Comparison of ENCODE assay signal across 8 cellular contexts in genomic region chr17:31216053-31216751, GRCh38.
A peak's percentile ranks its signal among the peaks of the same experiment; 100 is the strongest.
DNase-seq lines count a peak whose midpoint lies in the region; ATAC-seq, FAIRE-seq and TF ChIP-seq lines count a peak whose summit lies in the region.

No MANE protein-coding gene starts in this region.

- H3K36me3 Mint-ChIP-seq in activated CD4-positive, alpha-beta memory T cell treated with anti-CD3 and anti-CD28 coated beads, Interleukin-2, amount 10 ng/mL, durations not matched to agents 7 days and 5 days (ENCODE audit: low read depth) = no peaks in the 10 kb centered on the region

- H3K23ac ChIP-seq in H1 (ENCODE audit: insufficient read length) (no peak overlapping the region), neuronal stem cell (ENCODE audit: low read depth, low read length, poor library complexity) (no peak overlapping the region)

- DNase-seq in BE2C = no peak
- DNase-seq in H7 = peak; percentile 13
- DNase-seq in NCI-H774 (lab: John Stamatoyannopoulos, UW) = peak; percentile 11
- no peak for DNase-seq in H1 (ENCODE audit: low read depth in 1 of 2, low spot score in 2 of 2)
- peak; percentile 12 for DNase-seq in neuronal stem cell (ENCODE audit: low spot score)
- no peak for DNase-seq in effector CD4-positive, alpha-beta T cell
- DNase-seq in activated CD4-positive, alpha-beta memory T cell treated with anti-CD3 and anti-CD28 coated beads, Interleukin-2, amount 10 ng/mL, durations not matched to agents 7 days and 5 days = no peak

- H4K91ac ChIP-seq in H1 (replicated peaks; ENCODE audit: insufficient read length, low read length) (no peak overlapping the region), neuronal stem cell (ENCODE audit: low read depth, low read length, poor library complexity) (no peak overlapping the region)

- H3K27me3 Mint-ChIP-seq in activated CD4-positive, alpha-beta memory T cell treated with anti-CD3 and anti-CD28 coated beads, Interleukin-2, amount 10 ng/mL, durations not matched to agents 7 days and 5 days = no peaks in the 10 kb centered on the region

- TF ChIP-seq EP300 in H1 (IDR thresholded peaks at IDR 0.05; ENCODE audit: borderline replicate concordance in 1 of 2, low read depth in 2 of 2, low read length in 2 of 2) = no peak

- peak; percentile 4; the same call in 1 of the 2 replicates for TF ChIP-seq CTCF in BE2C (IDR thresholded peaks at IDR 0.05; ENCODE audit: low read depth, low read length)
- peak in 2 of 3 experiments; percentile 10 to 33; a peak in 2 of 4 replicates for TF ChIP-seq CTCF in H1 (IDR thresholded peaks at IDR 0.05; ENCODE audit: control extremely low read depth in 1 of 3, insufficient read depth in 1 of 3, low read depth in 1 of 3, low read length in 3 of 3)

- H4K8ac ChIP-seq in H1 (ENCODE audit: extremely low read depth, insufficient read depth, low read length) (no peak overlapping the region), neuronal stem cell (ENCODE audit: low read depth, low read length) (no peak overlapping the region)

- H3K9ac ChIP-seq in H1 (replicated peaks in 1 of 4; ENCODE audit: extremely low read depth in 1 of 4, low read depth in 3 of 4, low read length in 3 of 4) (no peak overlapping the region), neuronal stem cell (ENCODE audit: low read depth, low read length, poor library complexity) (no peak overlapping the region)

- CTCF ChIA-PET in H1 (lab: Charles Lee; ENCODE audit: partially characterized antibody) = interaction anchor here (0.8 to 2.3 kb wide), 27 partner anchors 9 to 306 kb away, joined by 3 to 12 read pairs (median 4); no protein-coding TSS in a partner anchor
- CTCF ChIA-PET in activated CD4-positive, alpha-beta memory T cell treated with anti-CD3 and anti-CD28 coated beads, Interleukin-2, amount 10 ng/mL, durations not matched to agents 7 days and 5 days (lab: Charles Lee) = interaction anchor here (0.6 to 4.5 kb wide), 16 partner anchors 8 to 322 kb away, joined by 3 to 14 read pairs (median 4); partner anchors contain the start of gene RNF135

- no peaks in the 10 kb centered on the region for H3K36me3 ChIP-seq in BE2C
- H3K36me3 ChIP-seq in H7 (replicated peaks; ENCODE audit: control insufficient read depth, insufficient read depth, low read length) = no peaks in the 10 kb centered on the region; the same call in 1 of the 2 replicates
- H3K36me3 ChIP-seq in H1 (ENCODE audit: control insufficient read depth in 2 of 4, insufficient read depth in 4 of 4, low read length in 3 of 4) = peaks cover 0 to 3% (median 1%) of the 10 kb centered on the region in 4 experiments; a peak in 2 of 8 replicates
- peaks cover 4 to 70% of the 10 kb centered on the region in 2 donors for H3K36me3 ChIP-seq in neuronal stem cell (replicated peaks in 1 of 2; ENCODE audit: control insufficient read depth in 2 of 2, insufficient read depth in 2 of 2, low read length in 2 of 2)

- H3K14ac ChIP-seq in H1 (ENCODE audit: insufficient read length) (no peak overlapping the region), neuronal stem cell (ENCODE audit: low read length) (no peak overlapping the region)

- ATAC-seq in GM18517 (IDR thresholded peaks at IDR 0.05; ENCODE audit: unreplicated experiment) = no peak

- H3K27me3 ChIP-seq in BE2C (no peaks in the 10 kb centered on the region), H7 (ENCODE audit: control insufficient read depth, insufficient read depth, low read length) (no peaks in the 10 kb centered on the region), H1 (replicated peaks in 1 of 4; ENCODE audit: control insufficient read depth in 3 of 4, extremely low read depth in 1 of 4, insufficient read depth in 3 of 4, low read length in 3 of 4) (no peaks in the 10 kb centered on the region), neuronal stem cell (ENCODE audit: control insufficient read depth in 3 of 3, insufficient read depth in 3 of 3, low read depth in 1 of 3, low read length in 3 of 3) (no peaks in the 10 kb centered on the region)

- no peak overlapping the region for H3K27ac Mint-ChIP-seq in activated CD4-positive, alpha-beta memory T cell treated with anti-CD3 and anti-CD28 coated beads, Interleukin-2, amount 10 ng/mL, durations not matched to agents 7 days and 5 days

- no peaks in the 10 kb centered on the region for H3K9me3 ChIP-seq in BE2C
- no peaks in the 10 kb centered on the region for H3K9me3 ChIP-seq in H1 (ENCODE audit: insufficient read depth in 2 of 2, low read depth in 1 of 2, low read length in 1 of 2)
- H3K9me3 ChIP-seq in neuronal stem cell (replicated peaks in 1 of 2; ENCODE audit: control insufficient read depth in 2 of 2, insufficient read depth in 1 of 2, low read depth in 1 of 2, low read length in 2 of 2) = no peaks in the 10 kb centered on the region

- H3K79me1 ChIP-seq in H1 (ENCODE audit: low read depth, low read length) = no peaks in the 10 kb centered on the region
- peaks cover 2% of the 10 kb centered on the region for H3K79me1 ChIP-seq in neuronal stem cell (ENCODE audit: low read depth, low read length)

- no peaks in the 10 kb centered on the region for H3K4me1 ChIP-seq in BE2C
- H3K4me1 ChIP-seq in H1 (replicated peaks in 1 of 4; ENCODE audit: control insufficient read depth in 3 of 4, insufficient read depth in 4 of 4, low read length in 3 of 4) = no peaks in the 10 kb centered on the region
- no peaks in the 10 kb centered on the region for H3K4me1 ChIP-seq in neuronal stem cell (ENCODE audit: control insufficient read depth in 2 of 2, insufficient read depth in 1 of 2, low read depth in 1 of 2, low read length in 2 of 2)

- no peaks in the 10 kb centered on the region for H3K79me2 ChIP-seq in H1 (ENCODE audit: control insufficient read depth in 1 of 2, insufficient read depth in 2 of 2, low read length in 2 of 2)

- H3K27ac ChIP-seq in H1 (ENCODE audit: low read depth, low read length) = no peak overlapping the region
- H3K27ac ChIP-seq in neuronal stem cell (replicated peaks; ENCODE audit: low read length) = no peak overlapping the region

- H2AFZ ChIP-seq in H1 (ENCODE audit: low read length) (no peak overlapping the region), neuronal stem cell (ENCODE audit: low read length) (no peak overlapping the region)

- 62% methylated on average over 5 of the region's 5 CpGs; no CpG with 5 or more reads in 1 of the 2 experiments for WGBS in H1 (ENCODE audit: extremely low coverage in 1 of 2, insufficient coverage in 1 of 2, insufficient read length in 1 of 2, insufficient replicate concordance in 2 of 2, low coverage in 1 of 2, low lambda C conversion rate in 2 of 2, missing lambda C conversion rate in 1 of 2), 2 experiments
- WGBS in neuronal stem cell (ENCODE audit: extremely low coverage in 2 of 2, insufficient read length in 2 of 2, insufficient replicate concordance in 1 of 2), 2 donors = no CpG with 5 or more reads among the region's 5 CpGs

- H3K4ac ChIP-seq in H1 (replicated peaks; ENCODE audit: insufficient read length, low read depth, low read length) (no peak overlapping the region), neuronal stem cell (ENCODE audit: low read length) (no peak overlapping the region)

- H3K18ac ChIP-seq in H1 (ENCODE audit: extremely low read depth, low read length) = no peak overlapping the region
- H3K18ac ChIP-seq in neuronal stem cell (ENCODE audit: low read length) = no peak overlapping the region

- POLR2A ChIA-PET in H1 (lab: Charles Lee; ENCODE audit: partially characterized antibody) = no interaction called here
- POLR2A ChIA-PET in activated CD4-positive, alpha-beta memory T cell treated with anti-CD3 and anti-CD28 coated beads, Interleukin-2, amount 10 ng/mL, durations not matched to agents 7 days and 5 days (lab: Charles Lee) = interaction anchor here (0.7 kb wide), 1 partner anchor 310 kb away, joined by 3 read pairs; no protein-coding TSS in a partner anchor

- no peak for TF ChIP-seq POLR2A in H1 (IDR thresholded peaks at IDR 0.05; ENCODE audit: control extremely low read depth in 1 of 2, low read depth in 2 of 2, low read length in 2 of 2)

- H3K4me2 ChIP-seq in H1 (ENCODE audit: insufficient read depth in 1 of 2, low read depth in 2 of 2, low read length in 2 of 2) (no peak overlapping the region), neuronal stem cell (ENCODE audit: insufficient read depth, low read length, poor library complexity, severe bottlenecking) (no peak overlapping the region)

- no peak overlapping the region for H4K5ac ChIP-seq in H1 (ENCODE audit: insufficient read length, low read depth, low read length)

- H3K4me3 Mint-ChIP-seq in activated CD4-positive, alpha-beta memory T cell treated with anti-CD3 and anti-CD28 coated beads, Interleukin-2, amount 10 ng/mL, durations not matched to agents 7 days and 5 days = no peak overlapping the region

- H2BK120ac ChIP-seq in H1 (replicated peaks; ENCODE audit: low read depth, low read length) (no peak overlapping the region), neuronal stem cell (ENCODE audit: low read depth, low read length) (no peak overlapping the region)

- no peaks in the 10 kb centered on the region for H4K20me1 ChIP-seq in H1 (replicated peaks in 1 of 2; ENCODE audit: control insufficient read depth in 1 of 2, insufficient read depth in 2 of 2, low read length in 2 of 2)

- no peaks in the 10 kb centered on the region for H3K9me3 Mint-ChIP-seq in activated CD4-positive, alpha-beta memory T cell treated with anti-CD3 and anti-CD28 coated beads, Interleukin-2, amount 10 ng/mL, durations not matched to agents 7 days and 5 days

- peak; percentile 77 for FAIRE-seq in H1 (lab: Jason Lieb, UNC)

- no peak overlapping the region for H2BK5ac ChIP-seq in H1 (ENCODE audit: low read depth, low read length)
- H2BK5ac ChIP-seq in neuronal stem cell (ENCODE audit: low read length) = no peak overlapping the region

- H3K4me1 Mint-ChIP-seq in activated CD4-positive, alpha-beta memory T cell treated with anti-CD3 and anti-CD28 coated beads, Interleukin-2, amount 10 ng/mL, durations not matched to agents 7 days and 5 days = no peaks in the 10 kb centered on the region

- H2BK12ac ChIP-seq in H1 (ENCODE audit: low read depth, low read length) = no peak overlapping the region
- H2BK12ac ChIP-seq in neuronal stem cell (ENCODE audit: low read length) = no peak overlapping the region

- H3K4me3 ChIP-seq in BE2C (ENCODE audit: low read depth, low read length) (no peak overlapping the region), H7 (ENCODE audit: insufficient read depth, low read depth, low read length) (no peak overlapping the region), H1 (ENCODE audit: extremely low read depth in 1 of 4, insufficient read depth in 2 of 4, low read depth in 3 of 4, low read length in 4 of 4) (no peak overlapping the region), neuronal stem cell (ENCODE audit: low read length in 2 of 2) (no peak overlapping the region)

- H2BK20ac ChIP-seq in H1 (ENCODE audit: low read length) = no peak overlapping the region

- no peak overlapping the region for H3K56ac ChIP-seq in H1 (replicated peaks; ENCODE audit: insufficient read length, low read depth, low read length)

- no peak overlapping the region for H2BK15ac ChIP-seq in H1 (ENCODE audit: low read length)
- no peak overlapping the region for H2BK15ac ChIP-seq in neuronal stem cell (ENCODE audit: low read length)

- TF ChIP-seq RAD21 in H1 (IDR thresholded peaks at IDR 0.05 in 1 of 2, conservative IDR thresholded peaks at IDR 0.05 in 1 of 2; ENCODE audit: low read depth in 2 of 2, low read length in 2 of 2) = peak; percentile 42 to 53

- no peaks in the 10 kb centered on the region for H3K23me2 ChIP-seq in H1 (ENCODE audit: low read depth, low read length)

- no peak overlapping the region for H2AK5ac ChIP-seq in H1 (ENCODE audit: low read depth, low read length)
- H2AK5ac ChIP-seq in neuronal stem cell (ENCODE audit: low read depth, low read length) = no peak overlapping the region

Comparison
In these comparisons a context has a peak if more than half of its experiments do, and no peak if none do; other contexts are left out.
1. DNase-seq: peak in H7 (single experiment), NCI-H774 (single experiment) and neuronal stem cell (single experiment); none in BE2C (single experiment), H1 (0 of 2), effector CD4-positive, alpha-beta T cell (single experiment) and activated CD4-positive, alpha-beta memory T cell treated with anti-CD3 and anti-CD28 coated beads, Interleukin-2, amount 10 ng/mL, durations not matched to agents 7 days and 5 days (single experiment).